Comparison of ENCODE assay signal across 8 cellular contexts in genomic region chr3:78919021-78919755, GRCh38.
DNase-seq lines count a peak whose midpoint lies in the region; ATAC-seq, FAIRE-seq and TF ChIP-seq lines count a peak whose summit lies in the region.

No MANE protein-coding gene starts in this region.

- H3K27ac Mint-ChIP-seq in nephron progenitor cell: peak overlapping the region; percentile 85

- peaks cover 51% of the 10 kb centered on the region for H3K36me3 Mint-ChIP-seq in nephron progenitor cell (ENCODE audit: low read depth)

- peak; percentile 77 for FAIRE-seq in GM12891 (lab: Jason Lieb, UNC)

- no peaks in the 10 kb centered on the region for H3K36me3 ChIP-seq in adipocyte (ENCODE audit: control insufficient read depth, insufficient read depth, low read length, severe bottlenecking)

- no peaks in the 10 kb centered on the region for H3K9me3 Mint-ChIP-seq in nephron progenitor cell

- H3K4me3 ChIP-seq in adipocyte (ENCODE audit: low read length): peak overlapping the region; percentile 68
- H3K4me3 ChIP-seq in coronary artery: no peak overlapping the region

- no peak overlapping the region for H3K4me3 Mint-ChIP-seq in nephron progenitor cell

- peaks cover 11% of the 10 kb centered on the region for H3K4me1 Mint-ChIP-seq in nephron progenitor cell

- peak overlapping the region; percentile 45 for H3K9ac ChIP-seq in adipocyte (ENCODE audit: low read length)

- H3K27me3 Mint-ChIP-seq in nephron progenitor cell (ENCODE audit: low read depth, poor library complexity): no peaks in the 10 kb centered on the region

- DNase-seq in GM12891 (ENCODE audit: insufficient read length, low spot score) (no peak), adipocyte (ENCODE audit: low read depth) (peak; percentile 88), nephron progenitor cell (no peak), amygdala (lab: John Stamatoyannopoulos, UW) (no peak), dermis blood vessel endothelial cell (no peak), MV-4-11 (lab: John Stamatoyannopoulos, UW) (no peak), coronary artery (ENCODE audit: low spot score) (no peak)

- H3K4me1 ChIP-seq in adipocyte (ENCODE audit: control insufficient read depth, insufficient read depth, low read length): peaks cover 22% of the 10 kb centered on the region

- ATAC-seq in HG02938 (IDR thresholded peaks at IDR 0.05; ENCODE audit: unreplicated experiment): peak; percentile 93

- no peaks in the 10 kb centered on the region for H3K9me3 ChIP-seq in adipocyte (ENCODE audit: control insufficient read depth, low read length)

- TF ChIP-seq CTCF in nephron progenitor cell (IDR thresholded peaks at IDR 0.05) (no peak), coronary artery (IDR thresholded peaks at IDR 0.05) (no peak)

- H3K27ac ChIP-seq in coronary artery: no peak overlapping the region

- no peaks in the 10 kb centered on the region for H3K27me3 ChIP-seq in adipocyte (replicated peaks; ENCODE audit: control insufficient read depth, insufficient read depth, low read length)

- TF ChIP-seq POLR2A in GM12891 (IDR thresholded peaks at IDR 0.05; ENCODE audit: low read depth, low read length): no peak

TF ChIP-seq in GM12891, 5 proteins besides CTCF, POLR2A, EP300 and RAD21:
- TF ChIP-seq SPI1 (IDR thresholded peaks at IDR 0.05; ENCODE audit: low read depth, low read length): no peak
- no peak for TF ChIP-seq POLR2AphosphoS5 (IDR thresholded peaks at IDR 0.05; ENCODE audit: low read depth, low read length)
- no peak for TF ChIP-seq POU2F2 (IDR thresholded peaks at IDR 0.05; ENCODE audit: low read depth, low read length)
- TF ChIP-seq TAF1 (IDR thresholded peaks at IDR 0.05; ENCODE audit: low read depth, low read length): no peak
- no peak for TF ChIP-seq PAX5 (IDR thresholded peaks at IDR 0.05; ENCODE audit: insufficient read depth, low read length, severe bottlenecking)
